Comparison of ENCODE assay signal across 1 cellular context in genomic region chr9:37753489-37754190, GRCh38.
TF ChIP-seq lines count a peak whose summit lies in the region.

Gene TRMT10B, plus strand, starts transcription at chr9:37753805. Its CDS starts 8,127 bp downstream, at chr9:37761932.

TF ChIP-seq in K562, 482 proteins besides CTCF, POLR2A, EP300 and RAD21 (continued from another document and continues in another):
- 0 out of 2 replicates have a peak, but pooled peaks have one; percentile 57 for TF ChIP-seq MBD1 (CRISPR knock-in tag; IDR thresholded peaks at IDR 0.05)
- peak; percentile 82 for TF ChIP-seq ZBTB40 (IDR thresholded peaks at IDR 0.05)
- TF ChIP-seq ZBTB40 (CRISPR knock-in tag; IDR thresholded peaks at IDR 0.05), result no peak
- peak; percentile 89 for TF ChIP-seq GABPB1 (CRISPR knock-in tag; IDR thresholded peaks at IDR 0.05)
- no peak for TF ChIP-seq NFIX (CRISPR knock-in tag; IDR thresholded peaks at IDR 0.05; ENCODE audit: low read depth)
- TF ChIP-seq BHLHE40 (IDR thresholded peaks at IDR 0.05; ENCODE audit: low read length), result no peak
- TF ChIP-seq TBP (optimal IDR thresholded peaks at IDR 0.05; ENCODE audit: low read depth, low read length), result peak; percentile 26
- TF ChIP-seq ZNF311 (CRISPR knock-in tag; IDR thresholded peaks at IDR 0.05), result no peak
- TF ChIP-seq XRCC3 (IDR thresholded peaks at IDR 0.05), result no peak
- peak in 1 of 2 experiments; percentile 7; a peak in 1 of 3 replicates for TF ChIP-seq CBX3 (IDR thresholded peaks at IDR 0.05; ENCODE audit: borderline replicate concordance in 1 of 2, low read length in 2 of 2)
- no peak for TF ChIP-seq CREBBP (IDR thresholded peaks at IDR 0.05; ENCODE audit: low read depth, low read length)
- TF ChIP-seq KLF13 (tag; IDR thresholded peaks at IDR 0.05; ENCODE audit: borderline replicate concordance, low read depth), result no peak
- TF ChIP-seq ETV5 (CRISPR knock-in tag; IDR thresholded peaks at IDR 0.05; ENCODE audit: low read depth), result peak; percentile 66; the same call in 1 of the 2 replicates
- TF ChIP-seq, protein P1, sequence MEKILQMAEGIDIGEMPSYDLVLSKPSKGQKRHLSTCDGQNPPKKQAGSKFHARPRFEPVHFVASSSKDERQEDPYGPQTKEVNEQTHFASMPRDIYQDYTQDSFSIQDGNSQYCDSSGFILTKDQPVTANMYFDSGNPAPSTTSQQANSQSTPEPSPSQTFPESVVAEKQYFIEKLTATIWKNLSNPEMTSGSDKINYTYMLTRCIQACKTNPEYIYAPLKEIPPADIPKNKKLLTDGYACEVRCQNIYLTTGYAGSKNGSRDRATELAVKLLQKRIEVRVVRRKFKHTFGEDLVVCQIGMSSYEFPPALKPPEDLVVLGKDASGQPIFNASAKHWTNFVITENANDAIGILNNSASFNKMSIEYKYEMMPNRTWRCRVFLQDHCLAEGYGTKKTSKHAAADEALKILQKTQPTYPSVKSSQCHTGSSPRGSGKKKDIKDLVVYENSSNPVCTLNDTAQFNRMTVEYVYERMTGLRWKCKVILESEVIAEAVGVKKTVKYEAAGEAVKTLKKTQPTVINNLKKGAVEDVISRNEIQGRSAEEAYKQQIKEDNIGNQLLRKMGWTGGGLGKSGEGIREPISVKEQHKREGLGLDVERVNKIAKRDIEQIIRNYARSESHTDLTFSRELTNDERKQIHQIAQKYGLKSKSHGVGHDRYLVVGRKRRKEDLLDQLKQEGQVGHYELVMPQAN (IDR thresholded peaks at IDR 0.05; ENCODE audit: borderline replicate concordance), result peak; percentile 50; the same call in 1 of the 2 replicates
- peak; percentile 26 to 59; a peak in 3 of 4 replicates for TF ChIP-seq NRF1 (conservative IDR thresholded peaks at IDR 0.05 in 1 of 2, IDR thresholded peaks at IDR 0.05 in 1 of 2)
- TF ChIP-seq, protein P2, sequence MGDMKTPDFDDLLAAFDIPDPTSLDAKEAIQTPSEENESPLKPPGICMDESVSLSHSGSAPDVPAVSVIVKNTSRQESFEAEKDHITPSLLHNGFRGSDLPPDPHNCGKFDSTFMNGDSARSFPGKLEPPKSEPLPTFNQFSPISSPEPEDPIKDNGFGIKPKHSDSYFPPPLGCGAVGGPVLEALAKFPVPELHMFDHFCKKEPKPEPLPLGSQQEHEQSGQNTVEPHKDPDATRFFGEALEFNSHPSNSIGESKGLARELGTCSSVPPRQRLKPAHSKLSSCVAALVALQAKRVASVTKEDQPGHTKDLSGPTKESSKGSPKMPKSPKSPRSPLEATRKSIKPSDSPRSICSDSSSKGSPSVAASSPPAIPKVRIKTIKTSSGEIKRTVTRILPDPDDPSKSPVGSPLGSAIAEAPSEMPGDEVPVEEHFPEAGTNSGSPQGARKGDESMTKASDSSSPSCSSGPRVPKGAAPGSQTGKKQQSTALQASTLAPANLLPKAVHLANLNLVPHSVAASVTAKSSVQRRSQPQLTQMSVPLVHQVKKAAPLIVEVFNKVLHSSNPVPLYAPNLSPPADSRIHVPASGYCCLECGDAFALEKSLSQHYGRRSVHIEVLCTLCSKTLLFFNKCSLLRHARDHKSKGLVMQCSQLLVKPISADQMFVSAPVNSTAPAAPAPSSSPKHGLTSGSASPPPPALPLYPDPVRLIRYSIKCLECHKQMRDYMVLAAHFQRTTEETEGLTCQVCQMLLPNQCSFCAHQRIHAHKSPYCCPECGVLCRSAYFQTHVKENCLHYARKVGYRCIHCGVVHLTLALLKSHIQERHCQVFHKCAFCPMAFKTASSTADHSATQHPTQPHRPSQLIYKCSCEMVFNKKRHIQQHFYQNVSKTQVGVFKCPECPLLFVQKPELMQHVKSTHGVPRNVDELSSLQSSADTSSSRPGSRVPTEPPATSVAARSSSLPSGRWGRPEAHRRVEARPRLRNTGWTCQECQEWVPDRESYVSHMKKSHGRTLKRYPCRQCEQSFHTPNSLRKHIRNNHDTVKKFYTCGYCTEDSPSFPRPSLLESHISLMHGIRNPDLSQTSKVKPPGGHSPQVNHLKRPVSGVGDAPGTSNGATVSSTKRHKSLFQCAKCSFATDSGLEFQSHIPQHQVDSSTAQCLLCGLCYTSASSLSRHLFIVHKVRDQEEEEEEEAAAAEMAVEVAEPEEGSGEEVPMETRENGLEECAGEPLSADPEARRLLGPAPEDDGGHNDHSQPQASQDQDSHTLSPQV (IDR thresholded peaks at IDR 0.05), result no peak
- TF ChIP-seq, protein P3, sequence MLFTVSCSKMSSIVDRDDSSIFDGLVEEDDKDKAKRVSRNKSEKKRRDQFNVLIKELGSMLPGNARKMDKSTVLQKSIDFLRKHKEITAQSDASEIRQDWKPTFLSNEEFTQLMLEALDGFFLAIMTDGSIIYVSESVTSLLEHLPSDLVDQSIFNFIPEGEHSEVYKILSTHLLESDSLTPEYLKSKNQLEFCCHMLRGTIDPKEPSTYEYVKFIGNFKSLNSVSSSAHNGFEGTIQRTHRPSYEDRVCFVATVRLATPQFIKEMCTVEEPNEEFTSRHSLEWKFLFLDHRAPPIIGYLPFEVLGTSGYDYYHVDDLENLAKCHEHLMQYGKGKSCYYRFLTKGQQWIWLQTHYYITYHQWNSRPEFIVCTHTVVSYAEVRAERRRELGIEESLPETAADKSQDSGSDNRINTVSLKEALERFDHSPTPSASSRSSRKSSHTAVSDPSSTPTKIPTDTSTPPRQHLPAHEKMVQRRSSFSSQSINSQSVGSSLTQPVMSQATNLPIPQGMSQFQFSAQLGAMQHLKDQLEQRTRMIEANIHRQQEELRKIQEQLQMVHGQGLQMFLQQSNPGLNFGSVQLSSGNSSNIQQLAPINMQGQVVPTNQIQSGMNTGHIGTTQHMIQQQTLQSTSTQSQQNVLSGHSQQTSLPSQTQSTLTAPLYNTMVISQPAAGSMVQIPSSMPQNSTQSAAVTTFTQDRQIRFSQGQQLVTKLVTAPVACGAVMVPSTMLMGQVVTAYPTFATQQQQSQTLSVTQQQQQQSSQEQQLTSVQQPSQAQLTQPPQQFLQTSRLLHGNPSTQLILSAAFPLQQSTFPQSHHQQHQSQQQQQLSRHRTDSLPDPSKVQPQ (CRISPR knock-in tag; IDR thresholded peaks at IDR 0.05; ENCODE audit: borderline replicate concordance), result no peak
- peak; percentile 44 for TF ChIP-seq USF2 (CRISPR knock-in tag; IDR thresholded peaks at IDR 0.05)
- TF ChIP-seq MAFF (IDR thresholded peaks at IDR 0.05; ENCODE audit: low read length), result no peak
- peak; percentile 41 for TF ChIP-seq HNRNPLL (IDR thresholded peaks at IDR 0.05; ENCODE audit: low read depth, low read length, poor library complexity, severe bottlenecking)
- TF ChIP-seq ZNF766 (CRISPR knock-in tag; conservative IDR thresholded peaks at IDR 0.05), result 0 out of 2 replicates have a peak, but pooled peaks have one; percentile 14
- no peak for TF ChIP-seq ZNF780A (CRISPR knock-in tag; IDR thresholded peaks at IDR 0.05)
- no peak for TF ChIP-seq ZNF274 (IDR thresholded peaks at IDR 0.05; ENCODE audit: borderline replicate concordance, low read depth, low read length)
- TF ChIP-seq ZNF444 (CRISPR knock-in tag; IDR thresholded peaks at IDR 0.05), result no peak
- TF ChIP-seq, protein P4, sequence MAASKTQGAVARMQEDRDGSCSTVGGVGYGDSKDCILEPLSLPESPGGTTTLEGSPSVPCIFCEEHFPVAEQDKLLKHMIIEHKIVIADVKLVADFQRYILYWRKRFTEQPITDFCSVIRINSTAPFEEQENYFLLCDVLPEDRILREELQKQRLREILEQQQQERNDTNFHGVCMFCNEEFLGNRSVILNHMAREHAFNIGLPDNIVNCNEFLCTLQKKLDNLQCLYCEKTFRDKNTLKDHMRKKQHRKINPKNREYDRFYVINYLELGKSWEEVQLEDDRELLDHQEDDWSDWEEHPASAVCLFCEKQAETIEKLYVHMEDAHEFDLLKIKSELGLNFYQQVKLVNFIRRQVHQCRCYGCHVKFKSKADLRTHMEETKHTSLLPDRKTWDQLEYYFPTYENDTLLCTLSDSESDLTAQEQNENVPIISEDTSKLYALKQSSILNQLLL (CRISPR knock-in tag; IDR thresholded peaks at IDR 0.05; ENCODE audit: borderline replicate concordance), result no peak
- no peak for TF ChIP-seq MLLT1 (IDR thresholded peaks at IDR 0.05)
- TF ChIP-seq ZNF143 (CRISPR knock-in tag; IDR thresholded peaks at IDR 0.05), result peak; percentile 84
- TF ChIP-seq, protein P5, sequence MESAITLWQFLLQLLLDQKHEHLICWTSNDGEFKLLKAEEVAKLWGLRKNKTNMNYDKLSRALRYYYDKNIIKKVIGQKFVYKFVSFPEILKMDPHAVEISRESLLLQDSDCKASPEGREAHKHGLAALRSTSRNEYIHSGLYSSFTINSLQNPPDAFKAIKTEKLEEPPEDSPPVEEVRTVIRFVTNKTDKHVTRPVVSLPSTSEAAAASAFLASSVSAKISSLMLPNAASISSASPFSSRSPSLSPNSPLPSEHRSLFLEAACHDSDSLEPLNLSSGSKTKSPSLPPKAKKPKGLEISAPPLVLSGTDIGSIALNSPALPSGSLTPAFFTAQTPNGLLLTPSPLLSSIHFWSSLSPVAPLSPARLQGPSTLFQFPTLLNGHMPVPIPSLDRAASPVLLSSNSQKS (CRISPR knock-in tag; IDR thresholded peaks at IDR 0.05), result no peak
- no peak for TF ChIP-seq CSDE1 (IDR thresholded peaks at IDR 0.05)
- TF ChIP-seq KDM5B (IDR thresholded peaks at IDR 0.05; ENCODE audit: insufficient replicate concordance, low read depth, low read length), result peak; percentile 35
